Comparison of ENCODE assay signal across 22 cellular contexts in the genomic region with DNA sequence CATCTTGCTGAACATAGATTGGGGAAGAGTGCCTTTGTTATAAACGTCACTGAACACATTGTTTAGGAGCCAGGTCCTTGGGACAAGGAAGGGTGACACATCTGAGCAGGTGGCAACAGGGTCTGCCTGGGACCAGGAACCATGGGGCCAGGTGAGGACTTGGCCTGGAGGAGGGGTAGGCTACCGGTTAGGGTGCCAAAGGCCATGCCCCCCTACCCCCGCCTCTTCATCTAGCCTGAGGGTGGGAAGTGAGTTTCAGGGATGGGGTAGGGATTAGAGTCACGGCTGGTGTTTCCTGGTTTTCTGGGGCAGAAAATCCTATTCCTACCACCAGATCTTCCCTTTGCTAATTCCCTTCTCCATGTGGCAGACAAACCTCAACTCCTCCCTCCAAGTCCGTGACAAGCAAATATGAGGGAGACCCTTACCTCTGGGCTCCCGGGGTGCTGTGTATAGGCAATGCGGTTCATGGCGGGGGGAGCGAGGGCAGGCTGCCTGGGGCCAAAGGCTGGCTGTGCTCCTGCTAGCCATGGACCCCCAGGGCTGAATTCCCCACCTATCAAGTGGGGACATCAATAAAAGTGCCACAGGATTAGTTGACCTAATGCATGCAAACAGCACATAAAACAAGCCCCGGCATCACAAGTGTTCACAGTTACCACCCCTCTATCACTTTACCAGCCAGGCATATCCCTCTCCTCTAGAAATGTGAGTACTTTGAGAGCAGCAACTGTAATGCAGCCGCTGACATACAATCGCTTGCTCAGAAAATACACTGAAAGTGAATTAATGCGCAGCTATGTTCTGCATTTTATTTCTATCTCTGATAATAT. TPM values are rescaled to one million over a fixed set of nuclear protein-coding genes. Genes with fewer than 3 reads are reported as not detected.
DNase-seq lines count a peak whose midpoint lies in the region; ATAC-seq lines count a peak whose summit lies in the region.
"Had no signal": no experiment of that assay in that cellular context is flagged by ENCODE, and none has a peak within 500 bp of the region (broad histone marks: within the 10 kb centered on the region; RNA-seq: fewer than 3 reads in every experiment).

No MANE protein-coding gene starts in this region.

- POLR2A ChIA-PET in naive thymus-derived CD8-positive, alpha-beta T cell (lab: Charles Lee), result interaction anchor here (1.0 to 4.8 kb wide), 2 partner anchors 12 to 49 kb away, joined by 3 to 42 read pairs; partner anchors contain the start of gene CD247

- peaks cover 61% of the 10 kb centered on the region for H3K4me1 Mint-ChIP-seq in activated T-helper 2 cell treated with anti-CD3 and anti-CD28 coated beads, Interferon-gamma antibody, Interleukin-2, Interleukin-4, amounts not matched to agents 10 μg/mL and 5 μg/mL and 100 μg/mL, durations not matched to agents 14 hours and 24 hours and 36 hours (ENCODE audit: low read depth)
- peaks cover 54 to 99% (median 94%) of the 10 kb centered on the region in 4 donors for H3K4me1 Mint-ChIP-seq in naive thymus-derived CD8-positive, alpha-beta T cell
- H3K4me1 Mint-ChIP-seq in stimulated activated memory B cell treated with anti-CD40 and anti-IgM and Interleukin-4, amounts not matched to agents 10 μg/mL and 1 μg/mL and 100 μg/mL, for 72 hours, result peaks cover 35% of the 10 kb centered on the region

- peak overlapping the region; percentile 7 for H3K27ac Mint-ChIP-seq in activated T-helper 2 cell treated with anti-CD3 and anti-CD28 coated beads, Interferon-gamma antibody, Interleukin-2, Interleukin-4, amounts not matched to agents 10 μg/mL and 5 μg/mL and 100 μg/mL, durations not matched to agents 14 hours and 24 hours and 36 hours
- H3K27ac Mint-ChIP-seq in naive thymus-derived CD8-positive, alpha-beta T cell, result peak overlapping the region; percentile 51 to 97 (median 79)
- no peak overlapping the region for H3K27ac Mint-ChIP-seq in stimulated activated memory B cell treated with anti-CD40 and anti-IgM and Interleukin-4, amounts not matched to agents 10 μg/mL and 1 μg/mL and 100 μg/mL, for 72 hours
- H3K27ac Mint-ChIP-seq: dendritic cell treated with granulocyte-macrophage colony-stimulating factor and Interleukin-4, amounts not matched to agents 40 ng/mL and 50 ng/mL, for 4 days; nephron had no signal

- no peaks in the 10 kb centered on the region for H3K9me3 Mint-ChIP-seq in activated T-helper 2 cell treated with anti-CD3 and anti-CD28 coated beads, Interferon-gamma antibody, Interleukin-2, Interleukin-4, amounts not matched to agents 10 μg/mL and 5 μg/mL and 100 μg/mL, durations not matched to agents 14 hours and 24 hours and 36 hours
- H3K9me3 Mint-ChIP-seq in naive thymus-derived CD8-positive, alpha-beta T cell, result no peaks in the 10 kb centered on the region
- no peaks in the 10 kb centered on the region for H3K9me3 Mint-ChIP-seq in stimulated activated memory B cell treated with anti-CD40 and anti-IgM and Interleukin-4, amounts not matched to agents 10 μg/mL and 1 μg/mL and 100 μg/mL, for 72 hours
- H3K9me3 Mint-ChIP-seq: brain; dendritic cell treated with granulocyte-macrophage colony-stimulating factor and Interleukin-4, amounts not matched to agents 40 ng/mL and 50 ng/mL, for 4 days; nephron had no signal

- peaks cover 83% of the 10 kb centered on the region for H3K36me3 Mint-ChIP-seq in activated T-helper 2 cell treated with anti-CD3 and anti-CD28 coated beads, Interferon-gamma antibody, Interleukin-2, Interleukin-4, amounts not matched to agents 10 μg/mL and 5 μg/mL and 100 μg/mL, durations not matched to agents 14 hours and 24 hours and 36 hours (ENCODE audit: low read depth)
- H3K36me3 Mint-ChIP-seq in naive thymus-derived CD8-positive, alpha-beta T cell, result peaks cover 10 to 88% (median 18%) of the 10 kb centered on the region in 3 donors
- no peaks in the 10 kb centered on the region for H3K36me3 Mint-ChIP-seq in stimulated activated memory B cell treated with anti-CD40 and anti-IgM and Interleukin-4, amounts not matched to agents 10 μg/mL and 1 μg/mL and 100 μg/mL, for 72 hours
- H3K36me3 Mint-ChIP-seq: brain had no signal

- in situ Hi-C loops in G401 (cut with HindIII; ENCODE audit: low sequenced_read_pairs), result no loop called here
- in situ Hi-C loops in KBM-7 (cut with MboI; ENCODE audit: low pct_unique_long_range_greater_than_20kb, low sequenced_read_pairs), result no loop called here

- no peak for ATAC-seq in naive thymus-derived CD8-positive, alpha-beta T cell
- ATAC-seq in stimulated activated memory B cell treated with anti-CD40 and anti-IgM and Interleukin-4, amounts not matched to agents 10 μg/mL and 1 μg/mL and 100 μg/mL, for 72 hours, result no peak
- no peak for ATAC-seq in GM18519 (IDR thresholded peaks at IDR 0.05; ENCODE audit: low FRiP score, unreplicated experiment)
- ATAC-seq: A549, HCT116, K562, lower lobe of right lung had no signal

- intact Hi-C loops in activated T-helper 2 cell treated with anti-CD3 and anti-CD28 coated beads, Interferon-gamma antibody, Interleukin-2, Interleukin-4, amounts not matched to agents 10 μg/mL and 5 μg/mL and 100 μg/mL, durations not matched to agents 14 hours and 24 hours and 36 hours (cut with micrococcal nuclease), result loop anchor here (5.0 kb wide), 1 partner anchor 123 kb away; no protein-coding TSS in a partner anchor

- DNase-seq in activated CD4-positive, CD25-positive, alpha-beta regulatory T cell treated with anti-CD3 and anti-CD28 coated beads, Interleukin-2, amount 50 U/mL, for 72 hours, result peak; percentile 12
- no peak for DNase-seq in activated CD4-positive, CD25-positive, alpha-beta regulatory T cell (lab: John Stamatoyannopoulos, UW)
- peak; percentile 37 for DNase-seq in G401 (ENCODE audit: low spot score)
- DNase-seq in activated T-helper 2 cell treated with anti-CD3 and anti-CD28 coated beads, Interferon-gamma antibody, Interleukin-2, Interleukin-4, amounts not matched to agents 10 μg/mL and 5 μg/mL and 100 μg/mL, durations not matched to agents 14 hours and 24 hours and 36 hours (ENCODE audit: low spot score), result no peak
- no peak for DNase-seq in naive thymus-derived CD8-positive, alpha-beta T cell
- no peak for DNase-seq in KBM-7
- DNase-seq: activated CD4-positive, alpha-beta T cell treated with anti-CD3 and anti-CD28 coated beads, Interleukin-2, amount 50 U/mL, for 4 hours; C1 segment of cervical spinal cord; erythroblast; lower lobe of right lung; NCI-H2081; PC-9; stimulated activated CD4-positive, alpha-beta T cell treated with anti-CD3 and anti-CD28 coated beads, Interleukin-12 subunit alpha, Interleukin-12 subunit beta, amount 100 ng/mL, for 4 hours; stimulated activated naive CD4-positive, alpha-beta T cell treated with Interleukin-2 at 50 U/mL for 16 hours had no signal

- H3K27me3 Mint-ChIP-seq in activated T-helper 2 cell treated with anti-CD3 and anti-CD28 coated beads, Interferon-gamma antibody, Interleukin-2, Interleukin-4, amounts not matched to agents 10 μg/mL and 5 μg/mL and 100 μg/mL, durations not matched to agents 14 hours and 24 hours and 36 hours (ENCODE audit: low read depth), result no peaks in the 10 kb centered on the region
- H3K27me3 Mint-ChIP-seq in naive thymus-derived CD8-positive, alpha-beta T cell, result no peaks in the 10 kb centered on the region
- H3K27me3 Mint-ChIP-seq in stimulated activated memory B cell treated with anti-CD40 and anti-IgM and Interleukin-4, amounts not matched to agents 10 μg/mL and 1 μg/mL and 100 μg/mL, for 72 hours, result peaks cover 70% of the 10 kb centered on the region

- no peak overlapping the region for H3K4me3 Mint-ChIP-seq in activated T-helper 2 cell treated with anti-CD3 and anti-CD28 coated beads, Interferon-gamma antibody, Interleukin-2, Interleukin-4, amounts not matched to agents 10 μg/mL and 5 μg/mL and 100 μg/mL, durations not matched to agents 14 hours and 24 hours and 36 hours (ENCODE audit: low read depth)
- peak overlapping the region in 9 of 10 donors; percentile 23 to 77 (median 54) for H3K4me3 Mint-ChIP-seq in naive thymus-derived CD8-positive, alpha-beta T cell
- no peak overlapping the region for H3K4me3 Mint-ChIP-seq in stimulated activated memory B cell treated with anti-CD40 and anti-IgM and Interleukin-4, amounts not matched to agents 10 μg/mL and 1 μg/mL and 100 μg/mL, for 72 hours
- H3K4me3 Mint-ChIP-seq: dendritic cell treated with granulocyte-macrophage colony-stimulating factor and Interleukin-4, amounts not matched to agents 40 ng/mL and 50 ng/mL, for 4 days; nephron had no signal

RNA-seq across cellular contexts. Expression of gene CD247, which starts 14.5 kb away (rescaled TPM):
- total RNA-seq in G401 (2014; rRNA removed; shearing (Covaris generic)), result 9.3 and 11.3 TPM in 2 replicates
- total RNA-seq in activated T-helper 2 cell treated with anti-CD3 and anti-CD28 coated beads, Interferon-gamma antibody, Interleukin-2, Interleukin-4, amounts not matched to agents 10 μg/mL and 5 μg/mL and 100 μg/mL, durations not matched to agents 14 hours and 24 hours and 36 hours, result 193 and 196 TPM in 2 replicates
- total RNA-seq in naive thymus-derived CD8-positive, alpha-beta T cell, result 100 to 1,000 TPM; 300 to 308 TPM
- polyA plus RNA-seq in naive thymus-derived CD8-positive, alpha-beta T cell, result 100 to 1,000 TPM; 244 to 325 (median 310) TPM
- total RNA-seq: PC-9 had no signal

RNA-seq across cellular contexts. Expression of gene CREG1, which starts 49.7 kb away (rescaled TPM):
- 1,472 and 1,526 TPM in 2 replicates for total RNA-seq in G401 (2014; rRNA removed; shearing (Covaris generic))
- total RNA-seq in activated T-helper 2 cell treated with anti-CD3 and anti-CD28 coated beads, Interferon-gamma antibody, Interleukin-2, Interleukin-4, amounts not matched to agents 10 μg/mL and 5 μg/mL and 100 μg/mL, durations not matched to agents 14 hours and 24 hours and 36 hours, result 13.8 and 15.6 TPM in 2 replicates
- 10 to 100 TPM; 13.8 to 15.5 TPM for total RNA-seq in naive thymus-derived CD8-positive, alpha-beta T cell
- polyA plus RNA-seq in naive thymus-derived CD8-positive, alpha-beta T cell, result 10 to 100 TPM; 14.6 to 26.8 (median 23.3) TPM

Comparison
In these comparisons a context has a peak if more than half of its experiments do, and no peak if none do; other contexts are left out.
1. DNase-seq: peak in activated CD4-positive, CD25-positive, alpha-beta regulatory T cell treated with anti-CD3 and anti-CD28 coated beads, Interleukin-2, amount 50 U/mL, for 72 hours (single experiment) and G401 (single experiment); none in activated CD4-positive, CD25-positive, alpha-beta regulatory T cell (0 of 4), activated T-helper 2 cell treated with anti-CD3 and anti-CD28 coated beads, Interferon-gamma antibody, Interleukin-2, Interleukin-4, amounts not matched to agents 10 μg/mL and 5 μg/mL and 100 μg/mL, durations not matched to agents 14 hours and 24 hours and 36 hours (single experiment), naive thymus-derived CD8-positive, alpha-beta T cell (0 of 10) and KBM-7 (single experiment).
2. H3K4me3 Mint-ChIP-seq: peak in naive thymus-derived CD8-positive, alpha-beta T cell (9 of 10); none in activated T-helper 2 cell treated with anti-CD3 and anti-CD28 coated beads, Interferon-gamma antibody, Interleukin-2, Interleukin-4, amounts not matched to agents 10 μg/mL and 5 μg/mL and 100 μg/mL, durations not matched to agents 14 hours and 24 hours and 36 hours (single experiment) and stimulated activated memory B cell treated with anti-CD40 and anti-IgM and Interleukin-4, amounts not matched to agents 10 μg/mL and 1 μg/mL and 100 μg/mL, for 72 hours (single experiment).
3. RNA of gene CD247, which starts 14.5 kb away (total RNA-seq): 300 to 308 TPM in naive thymus-derived CD8-positive, alpha-beta T cell and 193 to 196 TPM in activated T-helper 2 cell treated with anti-CD3 and anti-CD28 coated beads, Interferon-gamma antibody, Interleukin-2, Interleukin-4, amounts not matched to agents 10 μg/mL and 5 μg/mL and 100 μg/mL, durations not matched to agents 14 hours and 24 hours and 36 hours; 9.3 to 11.3 TPM in G401; every median in the first group is over 10 times any median in the second.
4. RNA of gene CREG1, which starts 49.7 kb away (total RNA-seq): 1,472 to 1,526 TPM in G401; 13.8 to 15.6 TPM in activated T-helper 2 cell treated with anti-CD3 and anti-CD28 coated beads, Interferon-gamma antibody, Interleukin-2, Interleukin-4, amounts not matched to agents 10 μg/mL and 5 μg/mL and 100 μg/mL, durations not matched to agents 14 hours and 24 hours and 36 hours and 13.8 to 15.5 TPM in naive thymus-derived CD8-positive, alpha-beta T cell; every median in the first group is over 10 times any median in the second.